ENCODE assay signal across 1 cellular context in the genomic region with DNA sequence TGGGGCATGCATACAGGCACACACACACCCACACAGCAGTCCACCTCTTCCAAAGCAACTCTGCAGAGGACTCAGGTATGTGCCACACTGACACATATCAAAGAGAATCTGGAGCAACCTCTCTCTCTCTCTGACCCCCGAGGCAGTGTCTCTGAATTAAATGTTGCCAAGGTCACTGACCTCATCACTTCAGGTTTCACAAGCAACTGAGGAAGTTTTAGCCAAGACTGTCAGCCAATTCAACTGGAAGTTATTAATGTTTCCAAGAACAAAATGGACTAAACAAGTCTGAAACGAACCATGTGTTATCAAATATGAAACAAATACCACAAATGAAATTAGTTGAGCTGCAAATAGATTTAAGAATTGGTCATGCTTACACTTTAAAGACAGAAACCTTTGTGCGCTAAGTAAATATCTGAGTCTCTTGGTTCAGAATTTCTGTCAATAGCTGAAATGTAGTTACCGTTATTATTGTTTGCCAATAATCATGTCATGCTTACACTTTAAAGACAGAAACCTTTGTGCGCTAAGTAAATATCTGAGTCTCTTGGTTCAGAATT.
TF ChIP-seq lines count a peak whose summit lies in the region.

No MANE protein-coding gene starts in this region.

TF ChIP-seq in HepG2, 621 proteins besides CTCF, POLR2A, EP300 and RAD21 (continued from another document and continues in another):
- TF ChIP-seq, protein P1, sequence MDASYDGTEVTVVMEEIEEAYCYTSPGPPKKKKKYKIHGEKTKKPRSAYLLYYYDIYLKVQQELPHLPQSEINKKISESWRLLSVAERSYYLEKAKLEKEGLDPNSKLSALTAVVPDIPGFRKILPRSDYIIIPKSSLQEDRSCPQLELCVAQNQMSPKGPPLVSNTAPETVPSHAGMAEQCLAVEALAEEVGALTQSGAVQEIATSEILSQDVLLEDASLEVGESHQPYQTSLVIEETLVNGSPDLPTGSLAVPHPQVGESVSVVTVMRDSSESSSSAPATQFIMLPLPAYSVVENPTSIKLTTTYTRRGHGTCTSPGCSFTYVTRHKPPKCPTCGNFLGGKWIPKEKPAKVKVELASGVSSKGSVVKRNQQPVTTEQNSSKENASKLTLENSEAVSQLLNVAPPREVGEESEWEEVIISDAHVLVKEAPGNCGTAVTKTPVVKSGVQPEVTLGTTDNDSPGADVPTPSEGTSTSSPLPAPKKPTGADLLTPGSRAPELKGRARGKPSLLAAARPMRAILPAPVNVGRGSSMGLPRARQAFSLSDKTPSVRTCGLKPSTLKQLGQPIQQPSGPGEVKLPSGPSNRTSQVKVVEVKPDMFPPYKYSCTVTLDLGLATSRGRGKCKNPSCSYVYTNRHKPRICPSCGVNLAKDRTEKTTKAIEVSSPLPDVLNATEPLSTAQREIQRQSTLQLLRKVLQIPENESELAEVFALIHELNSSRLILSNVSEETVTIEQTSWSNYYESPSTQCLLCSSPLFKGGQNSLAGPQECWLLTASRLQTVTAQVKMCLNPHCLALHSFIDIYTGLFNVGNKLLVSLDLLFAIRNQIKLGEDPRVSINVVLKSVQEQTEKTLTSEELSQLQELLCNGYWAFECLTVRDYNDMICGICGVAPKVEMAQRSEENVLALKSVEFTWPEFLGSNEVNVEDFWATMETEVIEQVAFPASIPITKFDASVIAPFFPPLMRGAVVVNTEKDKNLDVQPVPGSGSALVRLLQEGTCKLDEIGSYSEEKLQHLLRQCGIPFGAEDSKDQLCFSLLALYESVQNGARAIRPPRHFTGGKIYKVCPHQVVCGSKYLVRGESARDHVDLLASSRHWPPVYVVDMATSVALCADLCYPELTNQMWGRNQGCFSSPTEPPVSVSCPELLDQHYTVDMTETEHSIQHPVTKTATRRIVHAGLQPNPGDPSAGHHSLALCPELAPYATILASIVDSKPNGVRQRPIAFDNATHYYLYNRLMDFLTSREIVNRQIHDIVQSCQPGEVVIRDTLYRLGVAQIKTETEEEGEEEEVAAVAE (CRISPR knock-in tag; IDR thresholded peaks at IDR 0.05; ENCODE audit: borderline replicate concordance) = no peak
- TF ChIP-seq SRSF4 (IDR thresholded peaks at IDR 0.05; ENCODE audit: low read depth, low read length, poor library complexity, severe bottlenecking) (no peak), CREM (IDR thresholded peaks at IDR 0.05) (no peak; the same call in none of the 2 replicates), CREM (CRISPR knock-in tag; IDR thresholded peaks at IDR 0.05) (no peak), KDM4B (CRISPR knock-in tag; IDR thresholded peaks at IDR 0.05) (no peak; the same call in 1 of the 2 replicates), ADNP (CRISPR knock-in tag; IDR thresholded peaks at IDR 0.05) (no peak), RFXANK (CRISPR knock-in tag; IDR thresholded peaks at IDR 0.05) (no peak), ZNF468 (CRISPR knock-in tag; IDR thresholded peaks at IDR 0.05) (no peak), ZNF660 (CRISPR knock-in tag; IDR thresholded peaks at IDR 0.05; ENCODE audit: borderline replicate concordance, low read depth) (no peak), CAMTA2 (CRISPR knock-in tag; IDR thresholded peaks at IDR 0.05; ENCODE audit: borderline replicate concordance) (no peak), TBL1XR1 (IDR thresholded peaks at IDR 0.05; ENCODE audit: borderline replicate concordance, low read length, partially characterized antibody) (no peak), HNRNPLL (IDR thresholded peaks at IDR 0.05; ENCODE audit: low read depth, low read length, poor library complexity, severe bottlenecking) (no peak), KDM3A (CRISPR knock-in tag; IDR thresholded peaks at IDR 0.05; ENCODE audit: low read depth) (no peak), ZMYM2 (CRISPR knock-in tag; IDR thresholded peaks at IDR 0.05) (0 out of 2 replicates have a peak, but pooled peaks have one; percentile 15), ZNF577 (CRISPR knock-in tag; IDR thresholded peaks at IDR 0.05; ENCODE audit: borderline replicate concordance, low read depth) (no peak), TP53 (CRISPR knock-in tag; conservative IDR thresholded peaks at IDR 0.05) (no peak), ZBTB3 (CRISPR knock-in tag; IDR thresholded peaks at IDR 0.05; ENCODE audit: borderline replicate concordance, low read depth) (no peak), ZNF616 (CRISPR knock-in tag; IDR thresholded peaks at IDR 0.05; ENCODE audit: low read depth) (no peak), POLR2G (IDR thresholded peaks at IDR 0.05; ENCODE audit: low read depth, low read length) (no peak), KAT8 (CRISPR knock-in tag; IDR thresholded peaks at IDR 0.05) (no peak; the same call in 1 of the 2 replicates), HNF4A (CRISPR knock-in tag; IDR thresholded peaks at IDR 0.05) (peak; percentile 35; the same call in 1 of the 2 replicates), ZNF724P (CRISPR knock-in tag; IDR thresholded peaks at IDR 0.05; ENCODE audit: borderline replicate concordance) (no peak)
- TF ChIP-seq, protein P2, sequence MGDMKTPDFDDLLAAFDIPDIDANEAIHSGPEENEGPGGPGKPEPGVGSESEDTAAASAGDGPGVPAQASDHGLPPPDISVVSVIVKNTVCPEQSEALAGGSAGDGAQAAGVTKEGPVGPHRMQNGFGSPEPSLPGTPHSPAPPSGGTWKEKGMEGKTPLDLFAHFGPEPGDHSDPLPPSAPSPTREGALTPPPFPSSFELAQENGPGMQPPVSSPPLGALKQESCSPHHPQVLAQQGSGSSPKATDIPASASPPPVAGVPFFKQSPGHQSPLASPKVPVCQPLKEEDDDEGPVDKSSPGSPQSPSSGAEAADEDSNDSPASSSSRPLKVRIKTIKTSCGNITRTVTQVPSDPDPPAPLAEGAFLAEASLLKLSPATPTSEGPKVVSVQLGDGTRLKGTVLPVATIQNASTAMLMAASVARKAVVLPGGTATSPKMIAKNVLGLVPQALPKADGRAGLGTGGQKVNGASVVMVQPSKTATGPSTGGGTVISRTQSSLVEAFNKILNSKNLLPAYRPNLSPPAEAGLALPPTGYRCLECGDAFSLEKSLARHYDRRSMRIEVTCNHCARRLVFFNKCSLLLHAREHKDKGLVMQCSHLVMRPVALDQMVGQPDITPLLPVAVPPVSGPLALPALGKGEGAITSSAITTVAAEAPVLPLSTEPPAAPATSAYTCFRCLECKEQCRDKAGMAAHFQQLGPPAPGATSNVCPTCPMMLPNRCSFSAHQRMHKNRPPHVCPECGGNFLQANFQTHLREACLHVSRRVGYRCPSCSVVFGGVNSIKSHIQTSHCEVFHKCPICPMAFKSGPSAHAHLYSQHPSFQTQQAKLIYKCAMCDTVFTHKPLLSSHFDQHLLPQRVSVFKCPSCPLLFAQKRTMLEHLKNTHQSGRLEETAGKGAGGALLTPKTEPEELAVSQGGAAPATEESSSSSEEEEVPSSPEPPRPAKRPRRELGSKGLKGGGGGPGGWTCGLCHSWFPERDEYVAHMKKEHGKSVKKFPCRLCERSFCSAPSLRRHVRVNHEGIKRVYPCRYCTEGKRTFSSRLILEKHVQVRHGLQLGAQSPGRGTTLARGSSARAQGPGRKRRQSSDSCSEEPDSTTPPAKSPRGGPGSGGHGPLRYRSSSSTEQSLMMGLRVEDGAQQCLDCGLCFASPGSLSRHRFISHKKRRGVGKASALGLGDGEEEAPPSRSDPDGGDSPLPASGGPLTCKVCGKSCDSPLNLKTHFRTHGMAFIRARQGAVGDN (CRISPR knock-in tag; IDR thresholded peaks at IDR 0.05) = no peak
- TF ChIP-seq, protein P3, sequence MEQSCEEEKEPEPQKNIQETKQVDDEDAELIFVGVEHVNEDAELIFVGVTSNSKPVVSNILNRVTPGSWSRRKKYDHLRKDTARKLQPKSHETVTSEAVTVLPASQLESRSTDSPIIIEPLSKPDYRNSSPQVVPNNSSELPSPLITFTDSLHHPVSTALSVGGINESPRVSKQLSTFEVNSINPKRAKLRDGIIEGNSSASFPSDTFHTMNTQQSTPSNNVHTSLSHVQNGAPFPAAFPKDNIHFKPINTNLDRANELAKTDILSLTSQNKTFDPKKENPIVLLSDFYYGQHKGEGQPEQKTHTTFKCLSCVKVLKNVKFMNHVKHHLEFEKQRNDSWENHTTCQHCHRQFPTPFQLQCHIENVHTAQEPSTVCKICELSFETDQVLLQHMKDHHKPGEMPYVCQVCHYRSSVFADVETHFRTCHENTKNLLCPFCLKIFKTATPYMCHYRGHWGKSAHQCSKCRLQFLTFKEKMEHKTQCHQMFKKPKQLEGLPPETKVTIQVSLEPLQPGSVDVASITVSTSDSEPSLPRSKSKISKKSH (CRISPR knock-in tag; IDR thresholded peaks at IDR 0.05; ENCODE audit: borderline replicate concordance) = no peak
- TF ChIP-seq, protein P4, sequence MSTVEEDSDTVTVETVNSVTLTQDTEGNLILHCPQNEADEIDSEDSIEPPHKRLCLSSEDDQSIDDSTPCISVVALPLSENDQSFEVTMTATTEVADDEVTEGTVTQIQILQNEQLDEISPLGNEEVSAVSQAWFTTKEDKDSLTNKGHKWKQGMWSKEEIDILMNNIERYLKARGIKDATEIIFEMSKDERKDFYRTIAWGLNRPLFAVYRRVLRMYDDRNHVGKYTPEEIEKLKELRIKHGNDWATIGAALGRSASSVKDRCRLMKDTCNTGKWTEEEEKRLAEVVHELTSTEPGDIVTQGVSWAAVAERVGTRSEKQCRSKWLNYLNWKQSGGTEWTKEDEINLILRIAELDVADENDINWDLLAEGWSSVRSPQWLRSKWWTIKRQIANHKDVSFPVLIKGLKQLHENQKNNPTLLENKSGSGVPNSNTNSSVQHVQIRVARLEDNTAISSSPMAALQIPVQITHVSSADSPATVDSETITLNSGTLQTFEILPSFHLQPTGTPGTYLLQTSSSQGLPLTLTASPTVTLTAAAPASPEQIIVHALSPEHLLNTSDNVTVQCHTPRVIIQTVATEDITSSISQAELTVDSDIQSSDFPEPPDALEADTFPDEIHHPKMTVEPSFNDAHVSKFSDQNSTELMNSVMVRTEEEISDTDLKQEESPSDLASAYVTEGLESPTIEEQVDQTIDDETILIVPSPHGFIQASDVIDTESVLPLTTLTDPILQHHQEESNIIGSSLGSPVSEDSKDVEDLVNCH (CRISPR knock-in tag; IDR thresholded peaks at IDR 0.05) = no peak
- TF ChIP-seq, protein P5, sequence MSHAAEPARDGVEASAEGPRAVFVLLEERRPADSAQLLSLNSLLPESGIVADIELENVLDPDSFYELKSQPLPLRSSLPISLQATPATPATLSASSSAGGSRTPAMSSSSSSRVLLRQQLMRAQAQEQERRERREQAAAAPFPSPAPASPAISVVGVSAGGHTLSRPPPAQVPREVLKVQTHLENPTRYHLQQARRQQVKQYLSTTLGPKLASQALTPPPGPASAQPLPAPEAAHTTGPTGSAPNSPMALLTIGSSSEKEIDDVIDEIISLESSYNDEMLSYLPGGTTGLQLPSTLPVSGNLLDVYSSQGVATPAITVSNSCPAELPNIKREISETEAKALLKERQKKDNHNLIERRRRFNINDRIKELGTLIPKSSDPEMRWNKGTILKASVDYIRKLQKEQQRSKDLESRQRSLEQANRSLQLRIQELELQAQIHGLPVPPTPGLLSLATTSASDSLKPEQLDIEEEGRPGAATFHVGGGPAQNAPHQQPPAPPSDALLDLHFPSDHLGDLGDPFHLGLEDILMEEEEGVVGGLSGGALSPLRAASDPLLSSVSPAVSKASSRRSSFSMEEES (CRISPR knock-in tag; IDR thresholded peaks at IDR 0.05) = no peak
- TF ChIP-seq, protein P6, sequence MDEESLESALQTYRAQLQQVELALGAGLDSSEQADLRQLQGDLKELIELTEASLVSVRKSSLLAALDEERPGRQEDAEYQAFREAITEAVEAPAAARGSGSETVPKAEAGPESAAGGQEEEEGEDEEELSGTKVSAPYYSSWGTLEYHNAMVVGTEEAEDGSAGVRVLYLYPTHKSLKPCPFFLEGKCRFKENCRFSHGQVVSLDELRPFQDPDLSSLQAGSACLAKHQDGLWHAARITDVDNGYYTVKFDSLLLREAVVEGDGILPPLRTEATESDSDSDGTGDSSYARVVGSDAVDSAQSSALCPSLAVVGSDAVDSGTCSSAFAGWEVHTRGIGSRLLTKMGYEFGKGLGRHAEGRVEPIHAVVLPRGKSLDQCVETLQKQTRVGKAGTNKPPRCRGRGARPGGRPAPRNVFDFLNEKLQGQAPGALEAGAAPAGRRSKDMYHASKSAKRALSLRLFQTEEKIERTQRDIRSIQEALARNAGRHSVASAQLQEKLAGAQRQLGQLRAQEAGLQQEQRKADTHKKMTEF (CRISPR knock-in tag; IDR thresholded peaks at IDR 0.05) = peak; percentile 82
- TF ChIP-seq, protein P7, sequence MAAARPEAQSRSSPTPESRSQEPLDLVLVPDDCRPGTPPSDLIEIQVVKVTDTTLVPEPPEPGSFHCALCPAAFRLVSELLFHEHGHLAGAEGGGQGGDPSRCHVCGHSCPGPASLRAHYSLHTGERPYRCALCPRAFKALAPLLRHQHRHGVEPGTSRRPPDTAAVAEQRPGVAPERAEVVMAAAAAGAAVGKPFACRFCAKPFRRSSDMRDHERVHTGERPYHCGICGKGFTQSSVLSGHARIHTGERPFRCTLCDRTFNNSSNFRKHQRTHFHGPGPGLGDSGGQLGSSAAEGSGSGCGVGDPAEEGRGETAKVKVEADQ (CRISPR knock-in tag; IDR thresholded peaks at IDR 0.05; ENCODE audit: borderline replicate concordance) = no peak
- TF ChIP-seq, protein P8, sequence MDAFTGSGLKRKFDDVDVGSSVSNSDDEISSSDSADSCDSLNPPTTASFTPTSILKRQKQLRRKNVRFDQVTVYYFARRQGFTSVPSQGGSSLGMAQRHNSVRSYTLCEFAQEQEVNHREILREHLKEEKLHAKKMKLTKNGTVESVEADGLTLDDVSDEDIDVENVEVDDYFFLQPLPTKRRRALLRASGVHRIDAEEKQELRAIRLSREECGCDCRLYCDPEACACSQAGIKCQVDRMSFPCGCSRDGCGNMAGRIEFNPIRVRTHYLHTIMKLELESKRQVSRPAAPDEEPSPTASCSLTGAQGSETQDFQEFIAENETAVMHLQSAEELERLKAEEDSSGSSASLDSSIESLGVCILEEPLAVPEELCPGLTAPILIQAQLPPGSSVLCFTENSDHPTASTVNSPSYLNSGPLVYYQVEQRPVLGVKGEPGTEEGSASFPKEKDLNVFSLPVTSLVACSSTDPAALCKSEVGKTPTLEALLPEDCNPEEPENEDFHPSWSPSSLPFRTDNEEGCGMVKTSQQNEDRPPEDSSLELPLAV (CRISPR knock-in tag; conservative IDR thresholded peaks at IDR 0.05; ENCODE audit: low read depth) = no peak
